8 cellular contexts compared by ENCODE assay signal in the genomic region with DNA sequence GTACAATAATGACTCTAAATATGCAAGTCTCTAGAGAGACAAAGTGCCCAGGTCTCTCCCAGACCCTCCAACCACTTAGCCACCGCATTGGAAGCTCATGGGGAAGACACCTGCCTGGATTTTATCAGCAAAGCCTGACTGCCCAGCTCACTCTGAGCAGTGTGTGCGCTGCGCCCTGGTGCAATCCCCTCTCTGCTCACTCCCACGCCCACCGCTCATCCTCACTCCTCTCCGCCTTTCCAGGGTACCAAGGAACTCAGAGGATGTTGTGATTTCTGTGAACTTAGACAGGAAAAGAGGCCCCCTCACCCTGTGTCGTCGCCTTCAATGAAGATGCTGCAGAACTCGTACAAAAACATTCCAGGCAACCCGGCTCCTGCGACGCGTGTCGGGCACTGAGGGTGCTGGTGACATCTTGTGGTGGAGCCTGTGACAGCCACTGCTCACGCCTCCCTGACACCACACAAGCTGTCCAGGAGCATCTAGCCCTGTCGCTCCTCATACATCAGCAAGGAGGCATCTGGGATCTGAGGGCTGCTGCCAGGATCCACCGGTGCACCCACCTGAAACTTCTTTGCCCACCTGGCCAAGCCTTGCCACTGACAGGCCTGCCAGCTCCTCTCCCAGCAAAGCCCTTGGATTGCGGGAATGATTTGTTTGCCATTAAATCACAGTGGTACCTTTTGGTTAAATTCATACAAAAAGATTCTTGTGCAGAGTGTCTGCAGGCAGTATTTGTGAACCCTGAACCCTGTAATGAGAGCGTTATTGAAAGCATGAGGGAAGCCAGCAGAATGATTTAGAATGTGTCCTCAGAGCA.
DNase-seq lines count a peak whose midpoint lies in the region; TF ChIP-seq lines count a peak whose summit lies in the region.

No MANE protein-coding gene starts in this region.

- no peaks in the 10 kb centered on the region for H3K4me1 Mint-ChIP-seq in endothelial cell (ENCODE audit: unreplicated experiment)
- H3K4me1 Mint-ChIP-seq in CD8-positive, alpha-beta memory T cell, result no peaks in the 10 kb centered on the region

- no peaks in the 10 kb centered on the region for H3K36me3 Mint-ChIP-seq in endothelial cell (ENCODE audit: low read depth, unreplicated experiment)
- H3K36me3 Mint-ChIP-seq in CD8-positive, alpha-beta memory T cell, result no peaks in the 10 kb centered on the region

- no peaks in the 10 kb centered on the region for H3K27me3 ChIP-seq in smooth muscle cell (ENCODE audit: low read depth)
- no peaks in the 10 kb centered on the region for H3K27me3 ChIP-seq in CD8-positive, alpha-beta memory T cell (ENCODE audit: insufficient read depth, low read length, poor library complexity, severe bottlenecking)

- no peak overlapping the region for H3K4me3 ChIP-seq in smooth muscle cell
- H3K4me3 ChIP-seq in CD8-positive, alpha-beta memory T cell (ENCODE audit: low read length), result no peak overlapping the region

- H3K4me1 ChIP-seq in smooth muscle cell (ENCODE audit: low read depth), result no peaks in the 10 kb centered on the region
- H3K4me1 ChIP-seq in CD8-positive, alpha-beta memory T cell (ENCODE audit: insufficient read depth, low read length), result no peaks in the 10 kb centered on the region

- no peak overlapping the region for H3K4me2 ChIP-seq in smooth muscle cell

- H4K20me1 ChIP-seq in smooth muscle cell (ENCODE audit: low read depth), result no peaks in the 10 kb centered on the region

- H3K4me3 Mint-ChIP-seq in endothelial cell (ENCODE audit: unreplicated experiment), result no peak overlapping the region
- H3K4me3 Mint-ChIP-seq in CD8-positive, alpha-beta memory T cell, result no peak overlapping the region

- TF ChIP-seq CTCF in endothelial cell (IDR thresholded peaks at IDR 0.05; ENCODE audit: unreplicated experiment) (no peak), smooth muscle cell (IDR thresholded peaks at IDR 0.05; ENCODE audit: borderline replicate concordance, insufficient read depth, poor library complexity, severe bottlenecking) (peak; percentile 42)

- no peak overlapping the region for H3K27ac Mint-ChIP-seq in endothelial cell (ENCODE audit: unreplicated experiment)
- H3K27ac Mint-ChIP-seq in CD8-positive, alpha-beta memory T cell, result no peak overlapping the region

- 45% methylated on average over 19 of the region's 19 CpGs for WGBS in smooth muscle cell (ENCODE audit: low lambda C conversion rate)

- H3K79me2 ChIP-seq in smooth muscle cell (ENCODE audit: low read depth), result no peaks in the 10 kb centered on the region

- H3K27ac ChIP-seq in smooth muscle cell (ENCODE audit: low read depth), result no peak overlapping the region
- no peak overlapping the region for H3K27ac ChIP-seq in CD8-positive, alpha-beta memory T cell (ENCODE audit: low read depth, low read length)

- peaks cover 9% of the 10 kb centered on the region for H3K27me3 Mint-ChIP-seq in endothelial cell (ENCODE audit: unreplicated experiment)
- H3K27me3 Mint-ChIP-seq in CD8-positive, alpha-beta memory T cell, result peaks cover 0 to 6% of the 10 kb centered on the region in 2 donors

- intact Hi-C loops in posterior vena cava (cut with DNase I), result no loop called here

- no peaks in the 10 kb centered on the region for H3K36me3 ChIP-seq in smooth muscle cell (ENCODE audit: low read depth)
- no peaks in the 10 kb centered on the region for H3K36me3 ChIP-seq in CD8-positive, alpha-beta memory T cell (ENCODE audit: insufficient read depth, low read length)

- H2AFZ ChIP-seq in smooth muscle cell (ENCODE audit: low read depth), result no peak overlapping the region

- DNase-seq in NCI-H524 (lab: John Stamatoyannopoulos, UW), result peak; percentile 38 to 60
- no peak for DNase-seq in NCI-H524 treated with DMSO at 0.1 percent for 48 hours (lab: John Stamatoyannopoulos, UW)
- DNase-seq in NCI-H146 (lab: John Stamatoyannopoulos, UW), result peak; percentile 82
- peak; percentile 45 for DNase-seq in endothelial cell (ENCODE audit: low spot score)
- DNase-seq in smooth muscle cell (lab: John Stamatoyannopoulos, UW; ENCODE audit: unreplicated experiment), result no peak
- no peak for DNase-seq in NK-92 (lab: John Stamatoyannopoulos, UW; ENCODE audit: unreplicated experiment)
- DNase-seq in CD8-positive, alpha-beta memory T cell, result no peak
- no peak for DNase-seq in posterior vena cava (ENCODE audit: low spot score)

- H3K9me3 Mint-ChIP-seq in endothelial cell (ENCODE audit: unreplicated experiment), result no peaks in the 10 kb centered on the region
- H3K9me3 Mint-ChIP-seq in CD8-positive, alpha-beta memory T cell, result peaks cover 0 to 2% (median 0%) of the 10 kb centered on the region in 5 donors

- no peaks in the 10 kb centered on the region for H3F3A ChIP-seq in smooth muscle cell (ENCODE audit: low read depth)

- no peaks in the 10 kb centered on the region for H3K9me3 ChIP-seq in smooth muscle cell (replicated peaks; ENCODE audit: low read depth)
- H3K9me3 ChIP-seq in CD8-positive, alpha-beta memory T cell (ENCODE audit: low read length), result no peaks in the 10 kb centered on the region

- no peak overlapping the region for H3K9ac ChIP-seq in smooth muscle cell (ENCODE audit: low read depth)

- CTCF ChIA-PET in CD8-positive, alpha-beta memory T cell (lab: Charles Lee), result no interaction called here

- POLR2A ChIA-PET in CD8-positive, alpha-beta memory T cell (lab: Charles Lee), result no interaction called here

Comparison
In these comparisons a context has a peak if more than half of its experiments do, and no peak if none do; other contexts are left out.
1. DNase-seq: peak in NCI-H524 (2 of 2), NCI-H146 (single experiment) and endothelial cell (single experiment); none in NCI-H524 treated with DMSO at 0.1 percent for 48 hours (single experiment), smooth muscle cell (single experiment), NK-92 (single experiment), CD8-positive, alpha-beta memory T cell (0 of 5) and posterior vena cava (single experiment).